18 cellular contexts compared by ENCODE assay signal in the genomic region with DNA sequence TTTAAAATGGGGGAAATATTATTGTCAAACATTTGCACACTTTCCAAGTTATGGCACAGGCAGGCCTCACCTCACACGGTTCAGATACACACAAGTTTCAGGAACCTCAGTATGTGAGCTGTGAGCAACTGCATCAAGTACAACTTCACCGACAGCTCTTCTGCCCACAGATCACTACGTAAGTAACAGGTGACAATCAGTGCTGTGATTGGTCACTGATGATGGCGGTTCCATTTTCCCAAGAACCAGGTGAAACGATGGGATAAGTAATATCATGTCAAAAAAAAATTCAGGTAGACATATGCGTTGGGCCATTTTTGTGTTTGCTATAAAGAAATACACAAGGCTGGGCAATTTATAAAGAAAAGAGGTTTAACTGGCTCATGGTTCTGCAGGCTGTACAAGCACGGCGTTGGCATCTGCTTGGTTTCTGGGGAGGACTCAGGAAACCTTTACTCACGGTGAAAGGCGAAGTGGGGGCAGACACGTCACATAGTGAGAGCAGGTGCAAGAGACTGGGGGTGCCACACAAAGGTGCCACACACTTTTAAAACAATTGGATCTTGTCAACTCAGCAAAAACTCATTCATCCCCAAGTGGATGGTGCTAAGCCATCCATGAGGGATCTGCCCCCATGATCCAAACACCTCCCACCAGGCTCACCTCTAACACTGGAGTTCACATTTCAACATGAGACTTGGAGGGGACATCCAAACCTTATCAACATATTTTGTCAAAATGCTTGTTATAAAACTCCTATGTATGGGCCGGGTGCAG. TPM values are rescaled to one million over a fixed set of nuclear protein-coding genes. Genes with fewer than 3 reads are reported as not detected.
DNase-seq lines count a peak whose midpoint lies in the region; ATAC-seq, FAIRE-seq and TF ChIP-seq lines count a peak whose summit lies in the region.
"Had no signal": no experiment of that assay in that cellular context is flagged by ENCODE, and none has a peak within 500 bp of the region (broad histone marks: within the 10 kb centered on the region; RNA-seq: fewer than 3 reads in every experiment).

No MANE protein-coding gene starts in this region.

- no peaks in the 10 kb centered on the region for H3K27me3 Mint-ChIP-seq in activated naive CD4-positive, alpha-beta T cell treated with anti-CD3 and anti-CD28 coated beads, Interleukin-2, amount 10 ng/mL, durations not matched to agents 7 days and 5 days
- no peaks in the 10 kb centered on the region for H3K27me3 Mint-ChIP-seq in activated CD4-positive, alpha-beta memory T cell treated with anti-CD3 and anti-CD28 coated beads, Interleukin-2, amount 10 ng/mL, durations not matched to agents 7 days and 5 days

- H3K4me1 Mint-ChIP-seq in activated naive CD4-positive, alpha-beta T cell treated with anti-CD3 and anti-CD28 coated beads, Interleukin-2, amount 10 ng/mL, durations not matched to agents 7 days and 5 days, result peaks cover 76% of the 10 kb centered on the region
- H3K4me1 Mint-ChIP-seq in activated CD4-positive, alpha-beta memory T cell treated with anti-CD3 and anti-CD28 coated beads, Interleukin-2, amount 10 ng/mL, durations not matched to agents 7 days and 5 days, result peaks cover 70% of the 10 kb centered on the region

- no peak overlapping the region for H2AK5ac ChIP-seq in H1 (ENCODE audit: low read depth, low read length)

- TF ChIP-seq EP300 in H1 (IDR thresholded peaks at IDR 0.05; ENCODE audit: borderline replicate concordance in 1 of 2, low read depth in 2 of 2, low read length in 2 of 2) (no peak), suprapubic skin (IDR thresholded peaks at IDR 0.05) (no peak)

- H2BK5ac ChIP-seq in H1 (ENCODE audit: low read depth, low read length), result no peak overlapping the region

- no peaks in the 10 kb centered on the region for H3K4me1 ChIP-seq in H1 (replicated peaks in 1 of 4; ENCODE audit: control insufficient read depth in 3 of 4, insufficient read depth in 4 of 4, low read length in 3 of 4)
- peaks cover 14% of the 10 kb centered on the region for H3K4me1 ChIP-seq in suprapubic skin
- peaks cover 10% of the 10 kb centered on the region for H3K4me1 ChIP-seq in body of pancreas
- H3K4me1 ChIP-seq: colonic mucosa had no signal

- no peaks in the 10 kb centered on the region for H4K20me1 ChIP-seq in H1 (replicated peaks in 1 of 2; ENCODE audit: control insufficient read depth in 1 of 2, insufficient read depth in 2 of 2, low read length in 2 of 2)

- intact Hi-C loops in body of pancreas (cut with DNase I), result no loop called here

- no peak for FAIRE-seq in H1 (lab: Jason Lieb, UNC)
- FAIRE-seq: TTC549 had no signal

- H3K23ac ChIP-seq in H1 (ENCODE audit: insufficient read length), result no peak overlapping the region

- H2BK15ac ChIP-seq in H1 (ENCODE audit: low read length), result no peak overlapping the region

- H3K4me3 ChIP-seq in H1 (ENCODE audit: extremely low read depth in 1 of 4, insufficient read depth in 2 of 4, low read depth in 3 of 4, low read length in 4 of 4), result no peak overlapping the region
- no peak overlapping the region for H3K4me3 ChIP-seq in suprapubic skin
- H3K4me3 ChIP-seq in body of pancreas, result no peak overlapping the region
- H3K4me3 ChIP-seq: colonic mucosa, heart left ventricle, tibial artery had no signal

- 86% methylated on average over 12 of the region's 12 CpGs; no CpG with 5 or more reads in 1 of the 2 experiments for WGBS in H1 (ENCODE audit: extremely low coverage in 1 of 2, insufficient coverage in 1 of 2, insufficient read length in 1 of 2, insufficient replicate concordance in 2 of 2, low coverage in 1 of 2, low lambda C conversion rate in 2 of 2, missing lambda C conversion rate in 1 of 2), 2 experiments
- WGBS in suprapubic skin, result 92% methylated on average over 12 of the region's 12 CpGs
- WGBS in body of pancreas, 2 donors, result 90 to 94% methylated on average over 12 of the region's 12 CpGs

- H3K4me2 ChIP-seq in H1 (ENCODE audit: insufficient read depth in 1 of 2, low read depth in 2 of 2, low read length in 2 of 2), result no peak overlapping the region

- H3K9me3 Mint-ChIP-seq in activated naive CD4-positive, alpha-beta T cell treated with anti-CD3 and anti-CD28 coated beads, Interleukin-2, amount 10 ng/mL, durations not matched to agents 7 days and 5 days, result no peaks in the 10 kb centered on the region
- H3K9me3 Mint-ChIP-seq in activated CD4-positive, alpha-beta memory T cell treated with anti-CD3 and anti-CD28 coated beads, Interleukin-2, amount 10 ng/mL, durations not matched to agents 7 days and 5 days, result no peaks in the 10 kb centered on the region

- H3K14ac ChIP-seq in H1 (ENCODE audit: insufficient read length), result no peak overlapping the region

- H2BK20ac ChIP-seq in H1 (ENCODE audit: low read length), result no peak overlapping the region

- H3K4ac ChIP-seq in H1 (replicated peaks; ENCODE audit: insufficient read length, low read depth, low read length), result no peak overlapping the region

- H2BK120ac ChIP-seq in H1 (replicated peaks; ENCODE audit: low read depth, low read length), result no peak overlapping the region

- no peak overlapping the region for H3K18ac ChIP-seq in H1 (ENCODE audit: extremely low read depth, low read length)

- H3K27ac ChIP-seq in H1 (ENCODE audit: low read depth, low read length) (no peak overlapping the region), suprapubic skin (peak overlapping the region; percentile 15), body of pancreas (no peak overlapping the region)
- H3K27ac ChIP-seq: colonic mucosa, tibial artery had no signal

- peak overlapping the region; percentile 90 for H3K27ac Mint-ChIP-seq in activated naive CD4-positive, alpha-beta T cell treated with anti-CD3 and anti-CD28 coated beads, Interleukin-2, amount 10 ng/mL, durations not matched to agents 7 days and 5 days
- peak overlapping the region; percentile 81 for H3K27ac Mint-ChIP-seq in activated CD4-positive, alpha-beta memory T cell treated with anti-CD3 and anti-CD28 coated beads, Interleukin-2, amount 10 ng/mL, durations not matched to agents 7 days and 5 days

- ATAC-seq in body of pancreas, result no peak
- ATAC-seq: heart left ventricle, left ventricle myocardium superior, Panc1 had no signal

- no peak overlapping the region for H2BK12ac ChIP-seq in H1 (ENCODE audit: low read depth, low read length)

- no peak overlapping the region for H4K8ac ChIP-seq in H1 (ENCODE audit: extremely low read depth, insufficient read depth, low read length)

- no peak for TF ChIP-seq RAD21 in H1 (IDR thresholded peaks at IDR 0.05 in 1 of 2, conservative IDR thresholded peaks at IDR 0.05 in 1 of 2; ENCODE audit: low read depth in 2 of 2, low read length in 2 of 2)

- H3K9ac ChIP-seq in H1 (replicated peaks in 1 of 4; ENCODE audit: extremely low read depth in 1 of 4, low read depth in 3 of 4, low read length in 3 of 4), result no peak overlapping the region

- no peak overlapping the region for H2AFZ ChIP-seq in H1 (ENCODE audit: low read length)

- H3K56ac ChIP-seq in H1 (replicated peaks; ENCODE audit: insufficient read length, low read depth, low read length), result no peak overlapping the region

- POLR2A ChIA-PET in activated CD4-positive, alpha-beta memory T cell treated with anti-CD3 and anti-CD28 coated beads, Interleukin-2, amount 10 ng/mL, durations not matched to agents 7 days and 5 days (lab: Charles Lee), result interaction anchor here (1.0 to 2.5 kb wide), 5 partner anchors 13 to 107 kb away, joined by 3 to 11 read pairs (median 3); no protein-coding TSS in a partner anchor
- POLR2A ChIA-PET in H1 (lab: Charles Lee; ENCODE audit: partially characterized antibody), result no interaction called here

- DNase-seq in activated naive CD4-positive, alpha-beta T cell treated with anti-CD3 and anti-CD28 coated beads, Interleukin-2, amount 10 ng/mL, durations not matched to agents 7 days and 5 days, result no peak
- no peak for DNase-seq in activated naive CD4-positive, alpha-beta T cell treated with anti-CD3 and anti-CD28 coated beads, Interleukin-2, amount 50 U/mL, for 16 hours
- no peak for DNase-seq in activated CD4-positive, alpha-beta memory T cell treated with anti-CD3 and anti-CD28 coated beads, Interleukin-2, amount 10 ng/mL, durations not matched to agents 7 days and 5 days
- DNase-seq in H1 (ENCODE audit: low read depth in 1 of 2, low spot score in 2 of 2), result no peak
- DNase-seq in suprapubic skin (ENCODE audit: low spot score in 2 of 2), result no peak
- DNase-seq in H4 (ENCODE audit: low spot score), result no peak
- DNase-seq in body of pancreas, result no peak
- DNase-seq in stimulated activated naive CD4-positive, alpha-beta T cell (lab: John Stamatoyannopoulos, UW), result no peak
- DNase-seq: colonic mucosa, heart left ventricle, left ventricle myocardium superior, NCI-H1048, NCI-H1930, NCI-H345, retina, tibial artery had no signal

- H3K23me2 ChIP-seq in H1 (ENCODE audit: low read depth, low read length), result no peaks in the 10 kb centered on the region

- no peaks in the 10 kb centered on the region for H3K79me1 ChIP-seq in H1 (ENCODE audit: low read depth, low read length)

- no peak overlapping the region for H3K4me3 Mint-ChIP-seq in activated naive CD4-positive, alpha-beta T cell treated with anti-CD3 and anti-CD28 coated beads, Interleukin-2, amount 10 ng/mL, durations not matched to agents 7 days and 5 days
- H3K4me3 Mint-ChIP-seq in activated CD4-positive, alpha-beta memory T cell treated with anti-CD3 and anti-CD28 coated beads, Interleukin-2, amount 10 ng/mL, durations not matched to agents 7 days and 5 days, result no peak overlapping the region

- no peaks in the 10 kb centered on the region for H3K79me2 ChIP-seq in H1 (ENCODE audit: control insufficient read depth in 1 of 2, insufficient read depth in 2 of 2, low read length in 2 of 2)

- H3K36me3 ChIP-seq in H1 (ENCODE audit: control insufficient read depth in 2 of 4, insufficient read depth in 4 of 4, low read length in 3 of 4) (peaks cover 0 to 17% (median 9%) of the 10 kb centered on the region in 4 experiments; a peak in 5 of 8 replicates), suprapubic skin (peaks cover 25% of the 10 kb centered on the region), body of pancreas (replicated peaks in 1 of 2; ENCODE audit: insufficient read depth in 1 of 2, low read depth in 2 of 2) (peaks cover 11 to 14% of the 10 kb centered on the region in 2 donors)

- H3K9me3 ChIP-seq in H1 (ENCODE audit: insufficient read depth in 2 of 2, low read depth in 1 of 2, low read length in 1 of 2), result no peaks in the 10 kb centered on the region
- no peaks in the 10 kb centered on the region for H3K9me3 ChIP-seq in suprapubic skin
- no peaks in the 10 kb centered on the region for H3K9me3 ChIP-seq in body of pancreas
- H3K9me3 ChIP-seq: colonic mucosa, heart left ventricle, tibial artery had no signal

- no peak for TF ChIP-seq POLR2A in H1 (IDR thresholded peaks at IDR 0.05; ENCODE audit: control extremely low read depth in 1 of 2, low read depth in 2 of 2, low read length in 2 of 2)
- TF ChIP-seq POLR2A in suprapubic skin (IDR thresholded peaks at IDR 0.05), result no peak
- no peak for TF ChIP-seq POLR2A in body of pancreas (IDR thresholded peaks at IDR 0.05)

- TF ChIP-seq CTCF in H1 (IDR thresholded peaks at IDR 0.05; ENCODE audit: control extremely low read depth in 1 of 3, insufficient read depth in 1 of 3, low read depth in 1 of 3, low read length in 3 of 3), result no peak
- TF ChIP-seq CTCF in suprapubic skin (IDR thresholded peaks at IDR 0.05), result no peak
- TF ChIP-seq CTCF in body of pancreas (IDR thresholded peaks at IDR 0.05), result no peak

- H4K5ac ChIP-seq in H1 (ENCODE audit: insufficient read length, low read depth, low read length), result no peak overlapping the region

- H4K91ac ChIP-seq in H1 (replicated peaks; ENCODE audit: insufficient read length, low read length), result no peak overlapping the region

- peaks cover 77% of the 10 kb centered on the region for H3K36me3 Mint-ChIP-seq in activated naive CD4-positive, alpha-beta T cell treated with anti-CD3 and anti-CD28 coated beads, Interleukin-2, amount 10 ng/mL, durations not matched to agents 7 days and 5 days
- peaks cover 73% of the 10 kb centered on the region for H3K36me3 Mint-ChIP-seq in activated CD4-positive, alpha-beta memory T cell treated with anti-CD3 and anti-CD28 coated beads, Interleukin-2, amount 10 ng/mL, durations not matched to agents 7 days and 5 days (ENCODE audit: low read depth)

- CTCF ChIA-PET in activated naive CD4-positive, alpha-beta T cell treated with anti-CD3 and anti-CD28 coated beads, Interleukin-2, amount 10 ng/mL, durations not matched to agents 7 days and 5 days (lab: Charles Lee), result interaction anchor here (1.1 to 2.1 kb wide), 7 partner anchors 8 to 291 kb away, joined by 3 to 8 read pairs (median 4); no protein-coding TSS in a partner anchor
- CTCF ChIA-PET in activated CD4-positive, alpha-beta memory T cell treated with anti-CD3 and anti-CD28 coated beads, Interleukin-2, amount 10 ng/mL, durations not matched to agents 7 days and 5 days (lab: Charles Lee), result interaction anchor here (1.4 to 3.0 kb wide), 2 partner anchors 30 kb away, joined by 7 to 28 read pairs; no protein-coding TSS in a partner anchor
- CTCF ChIA-PET in H1 (lab: Charles Lee; ENCODE audit: partially characterized antibody), result interaction anchor here (1.6 kb wide), 1 partner anchor 174 kb away, joined by 4 read pairs; no protein-coding TSS in a partner anchor

- H3K27me3 ChIP-seq in H1 (replicated peaks in 1 of 4; ENCODE audit: control insufficient read depth in 3 of 4, extremely low read depth in 1 of 4, insufficient read depth in 3 of 4, low read length in 3 of 4), result no peaks in the 10 kb centered on the region; a peak in 1 of 7 replicates
- H3K27me3 ChIP-seq in suprapubic skin, result no peaks in the 10 kb centered on the region
- no peaks in the 10 kb centered on the region for H3K27me3 ChIP-seq in body of pancreas
- H3K27me3 ChIP-seq: colonic mucosa, heart left ventricle, tibial artery had no signal

RNA-seq across cellular contexts. Expression of a gene that starts 57.9 kb away (rescaled TPM):
- 10 to 100 TPM; 78.4 to 79.6 TPM for total RNA-seq in activated CD4-positive, alpha-beta memory T cell treated with anti-CD3 and anti-CD28 coated beads, Interleukin-2, amount 10 ng/mL, durations not matched to agents 7 days and 5 days
- 13.8 and 14.2 TPM in 2 replicates for total RNA-seq in H1 (2021; fragmentation: NEBNext Ultra II Directional; extraction: Animal tissue kit (Norgen Biotek cat#: 25700))
- polyA plus RNA-seq in H1 (2011; rRNA removed), result 7.4 and 7.7 TPM in 2 replicates
- 11.6 TPM for polyA plus RNA-seq in H1 (2011; cell fraction: cytosol; rRNA removed)
- 12.2 TPM for polyA plus RNA-seq in H1 (2011; cell fraction: nucleus; rRNA removed)
- 8.6 to 10.8 TPM (median 9.6 TPM) in 4 replicates for polyA plus RNA-seq in H1 (2012, experiment 1 of 2)
- polyA plus RNA-seq in H1 (2012, experiment 2 of 2), result 1.7 TPM
- polyA plus RNA-seq in H1 (2013, experiment 1 of 2), result 7.6 TPM
- polyA plus RNA-seq in H1 (2013, experiment 2 of 2), result 7.8 TPM
- 14.3 and 16.1 TPM in 2 replicates for polyA minus RNA-seq in H1 (2011; rRNA and poly(A)+ RNA removed)
- polyA minus RNA-seq in H1 (2011; cell fraction: cytosol; rRNA and poly(A)+ RNA removed), result 9.8 TPM
- 18.0 TPM for polyA minus RNA-seq in H1 (2011; cell fraction: nucleus; rRNA and poly(A)+ RNA removed)
- 10 to 100 TPM in 1 of 4 donors, 1 to 10 TPM in 3; 7.2 to 11.2 (median 9.1) TPM for total RNA-seq in suprapubic skin
- total RNA-seq in H4 (2014; rRNA removed; shearing (Covaris generic)), result 17.1 and 21.6 TPM in 2 replicates
- total RNA-seq in body of pancreas, result 10 to 100 TPM; 10.9 to 35.3 TPM
